In genomic region chr1:19449454-19450228, GRCh38 we compare ENCODE assay signal across 13 cellular contexts. TPM values are rescaled to one million over a fixed set of nuclear protein-coding genes. Genes with fewer than 3 reads are reported as not detected.
A peak's percentile ranks its signal among the peaks of the same experiment; 100 is the strongest.
DNase-seq lines count a peak whose midpoint lies in the region; ATAC-seq, FAIRE-seq and TF ChIP-seq lines count a peak whose summit lies in the region.
"Had no signal": no experiment of that assay in that cellular context is flagged by ENCODE, and none has a peak within 500 bp of the region (broad histone marks: within the 10 kb centered on the region; RNA-seq: fewer than 3 reads in every experiment).

No MANE protein-coding gene starts in this region.

- peaks cover 9% of the 10 kb centered on the region for H3K9me1 ChIP-seq in K562 (ENCODE audit: control insufficient read depth, insufficient read depth, low read length)

- POLR2A ChIA-PET in K562 (lab: Yijun Ruan, JAX), result interaction anchor here (0.7 to 1.2 kb wide), 5 partner anchors 13 to 1203 kb away, joined by 3 to 4 read pairs (median 3); no protein-coding TSS in a partner anchor
- POLR2A ChIA-PET in PC-9 (lab: Charles Lee; ENCODE audit: unreplicated experiment), result no interaction called here

- no peak for TF ChIP-seq RAD21 in K562 (CRISPR knock-in tag; conservative IDR thresholded peaks at IDR 0.05 in 1 of 2, IDR thresholded peaks at IDR 0.05 in 1 of 2)

- no peak for ATAC-seq in K562
- ATAC-seq: foreskin keratinocyte had no signal

- BruUV-seq in K562 (replicated peaks; lab: Mats Ljungman, UMichigan) (no TSS peak), PC-9 (replicated peaks; lab: Mats Ljungman, UMichigan) (no TSS peak)

- peaks cover 14% of the 10 kb centered on the region; the same call in 2 of the 3 replicates for H3K36me3 ChIP-seq in K562 (ENCODE audit: control insufficient read depth, insufficient read depth, low read length)
- no peaks in the 10 kb centered on the region for H3K36me3 ChIP-seq in muscle layer of colon (ENCODE audit: insufficient read depth, low read length)
- H3K36me3 ChIP-seq in thyroid gland, result no peaks in the 10 kb centered on the region
- no peaks in the 10 kb centered on the region for H3K36me3 ChIP-seq in PC-9 (ENCODE audit: low read depth)
- H3K36me3 ChIP-seq: pancreas had no signal

- in situ Hi-C loops in K562 (cut with MboI), result no loop called here

- peak overlapping the region; percentile 91 for H3K27ac Mint-ChIP-seq in activated T-cell treated with anti-CD3 and anti-CD28 coated beads, Interleukin-2, amount 50 U/mL, for 24 hours

- H3K27ac ChIP-seq in K562 (ENCODE audit: extremely low read depth, low read depth, low read length) (no peak overlapping the region), muscle layer of colon (ENCODE audit: low read depth, low read length) (peak overlapping the region; percentile 85), thyroid gland (peak overlapping the region; percentile 73 to 89 (median 77)), PC-9 (no peak overlapping the region)
- H3K27ac ChIP-seq: foreskin keratinocyte, SK-N-MC had no signal

- H3K9me3 ChIP-seq in K562 (replicated peaks; ENCODE audit: control insufficient read depth, insufficient read depth, low read depth, low read length) (no peaks in the 10 kb centered on the region), muscle layer of colon (ENCODE audit: low read length) (no peaks in the 10 kb centered on the region), thyroid gland (no peaks in the 10 kb centered on the region), PC-9 (ENCODE audit: insufficient read depth, low read depth) (no peaks in the 10 kb centered on the region)
- H3K9me3 ChIP-seq: pancreas had no signal

- no peak overlapping the region for H3K4me2 ChIP-seq in K562 (ENCODE audit: insufficient read depth, low read length)
- no peak overlapping the region for H3K4me2 ChIP-seq in PC-9

- no peak overlapping the region for H3K4me3 ChIP-seq in K562
- H3K4me3 ChIP-seq in muscle layer of colon (ENCODE audit: low read depth in 1 of 2, low read length in 2 of 2), result peak overlapping the region in 1 of 2 donors; percentile 34
- no peak overlapping the region for H3K4me3 ChIP-seq in thyroid gland (replicated peaks in 1 of 3)
- no peak overlapping the region for H3K4me3 ChIP-seq in PC-9
- H3K4me3 ChIP-seq: pancreas, SK-N-MC had no signal

- TF ChIP-seq CTCF in K562 (IDR thresholded peaks at IDR 0.05 in 2 of 3, conservative IDR thresholded peaks at IDR 0.05 in 1 of 3; ENCODE audit: insufficient read depth in 2 of 3, low read depth in 1 of 3, low read length in 3 of 3), result no peak
- no peak for TF ChIP-seq CTCF in thyroid gland (IDR thresholded peaks at IDR 0.05)
- TF ChIP-seq CTCF in PC-9 (conservative IDR thresholded peaks at IDR 0.05), result no peak

- no peaks in the 10 kb centered on the region for H3K9me3 Mint-ChIP-seq in activated T-cell treated with anti-CD3 and anti-CD28 coated beads, Interleukin-2, amount 50 U/mL, for 24 hours

- H3K4me3 Mint-ChIP-seq in activated T-cell treated with anti-CD3 and anti-CD28 coated beads, Interleukin-2, amount 50 U/mL, for 24 hours, result no peak overlapping the region

- H3K79me2 ChIP-seq in K562 (ENCODE audit: control insufficient read depth, insufficient read depth, low read length) (peaks cover 70% of the 10 kb centered on the region), PC-9 (ENCODE audit: low read depth) (peaks cover 69% of the 10 kb centered on the region)

- intact Hi-C loops in K562 (cut with micrococcal nuclease), result no loop called here
- intact Hi-C loops in thyroid gland (cut with DNase I), result no loop called here
- intact Hi-C loops in PC-9 (cut with micrococcal nuclease; ENCODE audit: unreplicated experiment), result loop anchor here (2.0 kb wide), 1 partner anchor 147 kb away; a partner anchor contains a TSS

- FAIRE-seq in K562 (lab: Jason Lieb, UNC), result no peak
- FAIRE-seq: GM12892, pancreas had no signal

- DNase-seq in activated T-cell treated with anti-CD3 and anti-CD28 coated beads, Interleukin-2, amount 50 U/mL, for 24 hours, result no peak
- no peak for DNase-seq in activated T-cell treated with anti-CD3 and anti-CD28 coated beads, Interleukin-2, amount 50 U/mL, for 48 hours
- DNase-seq in K562 (ENCODE audit: extremely low read depth in 1 of 4, low spot score in 3 of 4) (no peak), thyroid gland (peak; percentile 63 to 66), PC-9 (no peak), NAMALWA (ENCODE audit: low spot score) (no peak)
- no peak for DNase-seq in activated CD4-positive, CD25-positive, alpha-beta regulatory T cell (lab: John Stamatoyannopoulos, UW)
- DNase-seq: foreskin keratinocyte, NCI-H2029 had no signal

- no peaks in the 10 kb centered on the region for H3K9me2 ChIP-seq in PC-9 (ENCODE audit: insufficient read depth)

- H3K4me1 Mint-ChIP-seq in activated T-cell treated with anti-CD3 and anti-CD28 coated beads, Interleukin-2, amount 50 U/mL, for 24 hours (ENCODE audit: low read depth), result peaks cover 92% of the 10 kb centered on the region

- H3K9ac ChIP-seq in K562 (ENCODE audit: insufficient read depth in 1 of 2, low read depth in 2 of 2, low read length in 2 of 2), result no peak overlapping the region
- peak overlapping the region; percentile 40 for H3K9ac ChIP-seq in muscle layer of colon (ENCODE audit: low read length)

- no peak for TF ChIP-seq EP300 in K562 (IDR thresholded peaks at IDR 0.05; ENCODE audit: low read length)

- H3K27me3 ChIP-seq in K562 (ENCODE audit: control insufficient read depth in 2 of 2, insufficient read depth in 2 of 2, low read length in 2 of 2) (no peaks in the 10 kb centered on the region), muscle layer of colon (ENCODE audit: control insufficient read depth in 1 of 2, insufficient read depth in 2 of 2, low read length in 2 of 2) (no peaks in the 10 kb centered on the region), thyroid gland (no peaks in the 10 kb centered on the region), PC-9 (ENCODE audit: insufficient read depth, low read depth) (no peaks in the 10 kb centered on the region)
- H3K27me3 ChIP-seq: foreskin keratinocyte, pancreas had no signal

- H3K4me1 ChIP-seq in K562 (replicated peaks in 1 of 2; ENCODE audit: control insufficient read depth in 2 of 2, insufficient read depth in 2 of 2, low read length in 2 of 2) (peaks cover 4 to 8% of the 10 kb centered on the region in 2 experiments; a peak in 4 of 5 replicates), muscle layer of colon (ENCODE audit: insufficient read depth, low read length) (peaks cover 91% of the 10 kb centered on the region), thyroid gland (peaks cover 73 to 96% of the 10 kb centered on the region in 2 donors), PC-9 (replicated peaks; ENCODE audit: insufficient read depth) (peaks cover 40% of the 10 kb centered on the region)

- no peak for TF ChIP-seq POLR2A in K562 (conservative IDR thresholded peaks at IDR 0.05)
- no peak for TF ChIP-seq POLR2A in thyroid gland (IDR thresholded peaks at IDR 0.05)

- no peaks in the 10 kb centered on the region for H3K27me3 Mint-ChIP-seq in activated T-cell treated with anti-CD3 and anti-CD28 coated beads, Interleukin-2, amount 50 U/mL, for 24 hours

- H3K36me3 Mint-ChIP-seq in activated T-cell treated with anti-CD3 and anti-CD28 coated beads, Interleukin-2, amount 50 U/mL, for 24 hours (ENCODE audit: low read depth), result peaks cover 53% of the 10 kb centered on the region

- H3F3A ChIP-seq in PC-9 (ENCODE audit: insufficient read depth, low read depth), result peaks cover 34% of the 10 kb centered on the region

- H2AFZ ChIP-seq in K562 (ENCODE audit: low read depth, low read length) (no peak overlapping the region), PC-9 (no peak overlapping the region)

- peaks cover 43% of the 10 kb centered on the region for H4K20me1 ChIP-seq in K562 (replicated peaks; ENCODE audit: control insufficient read depth, insufficient read depth, low read length)
- peaks cover 23% of the 10 kb centered on the region; the same call in 1 of the 2 replicates for H4K20me1 ChIP-seq in PC-9 (ENCODE audit: insufficient read depth)

- WGBS in K562 (ENCODE audit: insufficient coverage, low coverage, missing lambda C conversion rate), result 87% methylated on average over 13 of the region's 13 CpGs
- 48 to 55% methylated on average over 13 of the region's 13 CpGs for WGBS in thyroid gland, 2 donors

- CTCF ChIA-PET in K562 (lab: Yijun Ruan, JAX; ENCODE audit: low intra/inter-chr PET ratio) (no interaction called here), PC-9 (lab: Charles Lee) (no interaction called here)

TF ChIP-seq in K562, 482 proteins besides CTCF, POLR2A, EP300 and RAD21:
- peak; percentile 58 for TF ChIP-seq ZNF121 (CRISPR knock-in tag; conservative IDR thresholded peaks at IDR 0.05)
- TF ChIP-seq THRB (CRISPR knock-in tag; conservative IDR thresholded peaks at IDR 0.05), result no peak
TF ChIP-seq in K562: peak in this region for 1.

RNA-seq across cellular contexts. Expression of gene CAPZB, which starts 35.7 kb away (rescaled TPM):
- total RNA-seq in K562 (2011; cell fraction: chromatin; rRNA removed; ENCODE audit: low replicate concordance), result 58.6 and 64.0 TPM in 2 replicates
- total RNA-seq in K562 (2011; cell fraction: nucleolus; rRNA removed), result 43.2 and 43.8 TPM in 2 replicates
- total RNA-seq in K562 (2011; cell fraction: nucleoplasm; rRNA removed), result 40.0 and 41.2 TPM in 2 replicates
- total RNA-seq in K562 (2014; rRNA removed) (57.6 and 83.6 TPM in 2 replicates), K562 (2014; rRNA removed; fragmentation: Illumina TruSeq; extraction: Trizol) (131 and 133 TPM in 2 replicates), K562 (2015; rRNA removed; fragmentation: Illumina TruSeq; extraction: Trizol) (147 and 148 TPM in 2 replicates), K562 (2021) (237 and 241 TPM in 2 replicates), thyroid gland (100 to 1,000 TPM in 2 of 4 donors, 10 to 100 TPM in 2; 75.4 to 116 (median 93.1) TPM), PC-9 (2021) (222 and 274 TPM in 2 replicates)
- polyA plus RNA-seq in K562 (2011; rRNA removed) (119 and 122 TPM in 2 replicates), K562 (2014; fragmentation: Illumina TruSeq; extraction: Trizol) (259 and 297 TPM in 2 replicates), K562 (2014; fragmentation: Nextera tagmentation; extraction: Ambion mirVana) (100 to 1,000 TPM in 1 of 2 experiments, 10 to 100 TPM in 1; 70.0 to 115 TPM), K562 (2014; rRNA removed) (125 and 134 TPM in 2 replicates)
- polyA plus RNA-seq in K562 (2011; cell fraction: cytosol; rRNA removed), result 110 and 143 TPM in 2 replicates
- 38.1 and 62.3 TPM in 2 replicates for polyA plus RNA-seq in K562 (2011; cell fraction: nucleus; rRNA removed)
- 277 and 310 TPM in 2 replicates for polyA plus RNA-seq in K562 (2012)
- 103 TPM in 2 replicates for polyA minus RNA-seq in K562 (2011; rRNA and poly(A)+ RNA removed)
- polyA minus RNA-seq in K562 (2011; cell fraction: cytosol; rRNA and poly(A)+ RNA removed), result 60.0 and 82.1 TPM in 2 replicates
- 10.9 and 20.8 TPM in 2 replicates for polyA minus RNA-seq in K562 (2011; cell fraction: nucleus; rRNA and poly(A)+ RNA removed)

Comparison
In these comparisons a context has a peak if more than half of its experiments do, and no peak if none do; other contexts are left out.
1. DNase-seq: peak in thyroid gland (2 of 2); none in activated T-cell treated with anti-CD3 and anti-CD28 coated beads, Interleukin-2, amount 50 U/mL, for 24 hours (single experiment), activated T-cell treated with anti-CD3 and anti-CD28 coated beads, Interleukin-2, amount 50 U/mL, for 48 hours (0 of 2), K562 (0 of 4), PC-9 (0 of 2), activated CD4-positive, CD25-positive, alpha-beta regulatory T cell (0 of 4) and NAMALWA (single experiment).
2. H3K27ac ChIP-seq: peak in muscle layer of colon (single experiment) and thyroid gland (3 of 3); none in K562 (single experiment) and PC-9 (single experiment).